ENCODE assay signal across 9 cellular contexts in genomic region chr15:71651750-71652186, GRCh38.
DNase-seq lines count a peak whose midpoint lies in the region; ATAC-seq and TF ChIP-seq lines count a peak whose summit lies in the region.
"Had no signal": no experiment of that assay in that cellular context is flagged by ENCODE, and none has a peak within 500 bp of the region (broad histone marks: within the 10 kb centered on the region; RNA-seq: fewer than 3 reads in every experiment).

No MANE protein-coding gene starts in this region.

- H3K9me2 ChIP-seq in HCT116 (ENCODE audit: insufficient read depth), result no peaks in the 10 kb centered on the region

- peak; percentile 75 for ATAC-seq in HCT116
- peak; percentile 12 for ATAC-seq in esophagus mucosa
- ATAC-seq in HG03135 (IDR thresholded peaks at IDR 0.05; ENCODE audit: unreplicated experiment), result no peak
- ATAC-seq in GM21576 (IDR thresholded peaks at IDR 0.05; ENCODE audit: unreplicated experiment), result no peak

- H3K4me1 ChIP-seq in HCT116 (ENCODE audit: control insufficient read depth in 1 of 2, insufficient read depth in 2 of 2, low read length in 2 of 2) (no peaks in the 10 kb centered on the region), Peyer's patch (no peaks in the 10 kb centered on the region), neuron (ENCODE audit: insufficient read depth, low read length) (no peaks in the 10 kb centered on the region)

- H3K36me3 ChIP-seq in BJ (ENCODE audit: control insufficient read depth, insufficient read depth, low read length) (no peaks in the 10 kb centered on the region), HCT116 (ENCODE audit: control insufficient read depth in 1 of 2, insufficient read depth in 2 of 2, low read length in 2 of 2) (no peaks in the 10 kb centered on the region), Peyer's patch (no peaks in the 10 kb centered on the region), neuron (ENCODE audit: insufficient read depth, low read length) (no peaks in the 10 kb centered on the region)

- H3K9ac ChIP-seq in HCT116 (ENCODE audit: low read length), result no peak overlapping the region

- RAD21 ChIA-PET in HCT116 (lab: Charles Lee; ENCODE audit: low non-redundant PET in 1 of 2, low total read pairs in 2 of 2, uncharacterized antibody in 2 of 2, unreplicated experiment in 2 of 2), result no interaction called here

- no peaks in the 10 kb centered on the region for H3K9me3 ChIP-seq in HCT116 (ENCODE audit: control insufficient read depth in 1 of 2, insufficient read depth in 1 of 2, low read depth in 1 of 2, low read length in 2 of 2)
- no peaks in the 10 kb centered on the region for H3K9me3 ChIP-seq in Peyer's patch
- no peaks in the 10 kb centered on the region for H3K9me3 ChIP-seq in neuron (ENCODE audit: low read length)

- H3K4me3 ChIP-seq in BJ (ENCODE audit: low read depth, low read length) (no peak overlapping the region), HCT116 (replicated peaks in 1 of 2; ENCODE audit: low read depth in 1 of 2, low read length in 2 of 2) (no peak overlapping the region), Peyer's patch (no peak overlapping the region), neuron (ENCODE audit: low read length) (no peak overlapping the region)

- H4K20me1 ChIP-seq in HCT116 (ENCODE audit: insufficient read depth), result no peaks in the 10 kb centered on the region

- BruUV-seq in HCT116 (replicated peaks; lab: Mats Ljungman, UMichigan), result no TSS peak

- no peak overlapping the region for H3K27ac ChIP-seq in HCT116 (ENCODE audit: low read depth, low read length)
- H3K27ac ChIP-seq in Peyer's patch, result no peak overlapping the region

- H3K4me2 ChIP-seq in HCT116 (ENCODE audit: low read length), result no peak overlapping the region

- POLR2A ChIA-PET in BJ (lab: Charles Lee), result no interaction called here
- POLR2A ChIA-PET in HCT116 (lab: Charles Lee), result no interaction called here

- TF ChIP-seq POLR2A in HCT116 (IDR thresholded peaks at IDR 0.05; ENCODE audit: borderline replicate concordance, extremely low read depth, insufficient read depth, insufficient read length) (no peak), Peyer's patch (IDR thresholded peaks at IDR 0.05) (no peak)

- H3K27me3 ChIP-seq in BJ (ENCODE audit: control insufficient read depth, insufficient read depth, low read length) (no peaks in the 10 kb centered on the region), HCT116 (ENCODE audit: insufficient read depth, low read length) (no peaks in the 10 kb centered on the region), Peyer's patch (no peaks in the 10 kb centered on the region), neuron (ENCODE audit: insufficient read depth, low read length) (no peaks in the 10 kb centered on the region)

- H3K79me2 ChIP-seq in HCT116 (ENCODE audit: insufficient read depth, low read length), result no peaks in the 10 kb centered on the region

- CTCF ChIA-PET in BJ (lab: Yijun Ruan, JAX), result interaction anchor here (1.1 to 1.5 kb wide), 2 partner anchors 15 to 76 kb away, joined by 3 to 4 read pairs; no protein-coding TSS in a partner anchor
- CTCF ChIA-PET in HCT116 (lab: Charles Lee), result interaction anchor here (1.4 kb wide), 1 partner anchor 32 kb away, joined by 3 read pairs; no protein-coding TSS in a partner anchor

- TF ChIP-seq RAD21 in HCT116 (IDR thresholded peaks at IDR 0.05; ENCODE audit: low read depth), result peak; percentile 67

- peak; percentile 40 for TF ChIP-seq CTCF in BJ (IDR thresholded peaks at IDR 0.05; ENCODE audit: insufficient read depth, low read depth, low read length)
- TF ChIP-seq CTCF in HCT116 (IDR thresholded peaks at IDR 0.05 in 2 of 3, conservative IDR thresholded peaks at IDR 0.05 in 1 of 3; ENCODE audit: borderline replicate concordance in 1 of 3, insufficient read depth in 1 of 3, low read depth in 2 of 3, low read length in 2 of 3), result peak; percentile 47 to 58 (median 49); a peak in 5 of 6 replicates
- TF ChIP-seq CTCF in Peyer's patch (IDR thresholded peaks at IDR 0.05), result peak in 4 of 6 experiments; percentile 12 to 57 (median 44)

- DNase-seq in BJ (ENCODE audit: low read depth), result no peak
- peak; percentile 39 for DNase-seq in HCT116 (ENCODE audit: low read depth, low spot score)
- peak in 1 of 3 donors; percentile 50 for DNase-seq in Peyer's patch
- no peak for DNase-seq in activated naive CD4-positive, alpha-beta T cell (lab: John Stamatoyannopoulos, UW)
- DNase-seq: left cardiac atrium had no signal

- intact Hi-C loops in HCT116 (cut with micrococcal nuclease), result loop anchor here (1.0 to 2.0 kb wide), 3 partner anchors 203 to 677 kb away; no protein-coding TSS in a partner anchor

- no peak overlapping the region for H2AFZ ChIP-seq in HCT116 (ENCODE audit: low read depth, low read length, poor library complexity, severe bottlenecking)
- peak overlapping the region; percentile 27 for H2AFZ ChIP-seq in neuron (ENCODE audit: low read depth, low read length)

TF ChIP-seq in HCT116, 20 proteins besides CTCF, POLR2A, EP300 and RAD21:
- TF ChIP-seq ELF1 (IDR thresholded peaks at IDR 0.05; ENCODE audit: borderline replicate concordance, low read depth) (no peak), CEBPB (IDR thresholded peaks at IDR 0.05; ENCODE audit: low read depth) (no peak)
TF ChIP-seq in HCT116: peak in this region for 0.

Comparison
In these comparisons a context has a peak if more than half of its experiments do, and no peak if none do; other contexts are left out.
1. ATAC-seq: peak in HCT116 (single experiment) and esophagus mucosa (single experiment); none in HG03135 (single experiment) and GM21576 (single experiment).
2. Peak in every context shown above with its lines, with median percentiles within 50 percentile points of each other: CTCF ChIP-seq.